Comparison of ENCODE assay signal across 8 cellular contexts in the genomic region with DNA sequence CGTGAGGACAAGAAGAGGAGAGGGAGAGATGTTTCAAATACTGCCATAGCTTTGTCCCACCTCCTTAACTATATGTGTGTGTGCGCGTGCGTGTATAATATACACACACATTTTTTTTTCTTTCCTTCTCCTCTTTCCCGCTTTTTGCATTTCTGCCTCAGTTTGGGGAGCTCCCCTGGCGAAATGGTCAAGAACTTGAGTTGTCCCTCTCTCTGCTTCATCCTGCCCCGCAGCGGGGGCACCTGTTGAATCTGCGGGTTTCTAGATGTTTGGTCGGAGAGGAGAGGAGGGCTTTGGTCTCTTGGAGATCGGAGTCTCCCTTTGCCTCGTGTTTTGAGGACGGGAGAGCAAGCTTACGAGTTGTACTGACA. TPM values are rescaled to one million over a fixed set of nuclear protein-coding genes. Genes with fewer than 3 reads are reported as not detected.
DNase-seq lines count a peak whose midpoint lies in the region; ATAC-seq, FAIRE-seq and TF ChIP-seq lines count a peak whose summit lies in the region.

No MANE protein-coding gene starts in this region.

- peak overlapping the region; percentile 74 to 79 for H3K27ac ChIP-seq in ascending aorta
- H3K27ac ChIP-seq in iPS-18a (ENCODE audit: low read length): no peak overlapping the region
- peak overlapping the region in 20 of 21 experiments; percentile 26 to 93 (median 78) for H3K27ac ChIP-seq in skin epidermis

- ATAC-seq in HG03060 (IDR thresholded peaks at IDR 0.05; ENCODE audit: low read depth, unreplicated experiment): peak; percentile 22

- DNase-seq in AML-193 (lab: John Stamatoyannopoulos, UW) (peak; percentile 38 to 59), GM18507 (ENCODE audit: extremely low spot score, insufficient read length, low read depth) (no peak), NCI-H226 (peak; percentile 10), ascending aorta (ENCODE audit: low spot score in 2 of 2) (no peak), activated gamma-delta T cell (lab: John Stamatoyannopoulos, UW) (no peak)

- peak overlapping the region; percentile 79 to 96 for H3K4me3 ChIP-seq in ascending aorta
- peak overlapping the region; percentile 74 for H3K4me3 ChIP-seq in iPS-18a (ENCODE audit: low read length)
- H3K4me3 ChIP-seq in skin epidermis: peak overlapping the region; percentile 58 to 91 (median 74)

- TF ChIP-seq CTCF in ascending aorta (IDR thresholded peaks at IDR 0.05): no peak

- no peaks in the 10 kb centered on the region for H3K27me3 ChIP-seq in ascending aorta
- H3K27me3 ChIP-seq in iPS-18a (ENCODE audit: control insufficient read depth, insufficient read depth, low read length): peaks cover 17% of the 10 kb centered on the region

- peak overlapping the region; percentile 72 for H3K9ac ChIP-seq in iPS-18a (ENCODE audit: low read length)

- H3K9me3 ChIP-seq in ascending aorta: no peaks in the 10 kb centered on the region
- H3K9me3 ChIP-seq in iPS-18a (ENCODE audit: control insufficient read depth, low read depth, low read length): no peaks in the 10 kb centered on the region

- intact Hi-C loops in ascending aorta (cut with DNase I): no loop called here

- peak; percentile 56 for FAIRE-seq in GM18507 (lab: Jason Lieb, UNC)

- H3K36me3 ChIP-seq in ascending aorta (peaks cover 17 to 21% of the 10 kb centered on the region in 2 donors), iPS-18a (ENCODE audit: control insufficient read depth, low read depth, low read length) (peaks cover 3% of the 10 kb centered on the region)

- H3K4me1 ChIP-seq in ascending aorta (peaks cover 0 to 7% of the 10 kb centered on the region in 2 donors), iPS-18a (ENCODE audit: control insufficient read depth, low read depth, low read length) (peaks cover 3% of the 10 kb centered on the region)

RNA-seq across cellular contexts. Expression of a gene that starts 0.5 kb away (rescaled TPM):
- 8.6 TPM for total RNA-seq in ascending aorta

Comparison
In these comparisons a context has a peak if more than half of its experiments do, and no peak if none do; other contexts are left out.
1. DNase-seq: peak in AML-193 (2 of 2) and NCI-H226 (single experiment); none in GM18507 (single experiment), ascending aorta (0 of 2) and activated gamma-delta T cell (single experiment).
2. Peak in every context shown above with its lines, with median percentiles within 50 percentile points of each other: H3K4me3 ChIP-seq.